ENCODE assay signal across 28 cellular contexts in the genomic region with DNA sequence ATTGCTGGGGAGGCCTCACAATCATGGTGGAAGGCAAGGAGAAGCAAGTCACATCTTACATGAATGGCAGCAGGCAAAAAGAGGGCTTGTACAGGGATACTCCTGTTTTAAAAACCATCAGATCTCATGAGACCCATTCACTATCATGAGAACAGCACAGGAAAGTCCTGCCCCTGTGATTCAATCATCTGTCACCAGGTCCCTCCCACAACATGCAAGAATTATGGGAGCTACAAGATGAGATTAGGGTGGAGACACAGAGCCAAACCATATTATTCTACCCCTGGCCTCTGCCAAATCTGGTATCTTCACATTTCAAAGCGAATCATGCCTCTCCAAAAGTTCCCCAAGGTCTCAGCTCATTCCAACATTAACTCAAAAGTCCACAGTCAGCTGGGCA. TPM values are rescaled to one million over a fixed set of nuclear protein-coding genes. Genes with fewer than 3 reads are reported as not detected.
"Had no signal": no experiment of that assay in that cellular context is flagged by ENCODE, and none has a peak within 500 bp of the region (broad histone marks: within the 10 kb centered on the region; RNA-seq: fewer than 3 reads in every experiment).

No MANE protein-coding gene starts in this region.

- DNase-seq: hypothalamus; immature natural killer cell; kidney; left ventricle myocardium inferior; mesendoderm; naive B cell; ovary; right lobe of liver; stimulated activated CD4-positive, alpha-beta T cell treated with anti-CD3 and anti-CD28 coated beads, Interleukin-1b, Interleukin-23, amount 100 ng/mL, for 48 hours; stimulated activated CD4-positive, alpha-beta T cell treated with anti-CD3 and anti-CD28 coated beads, Interleukin-2, amount 100 ng/mL, for 48 hours; stimulated activated CD4-positive, alpha-beta T cell treated with anti-CD3 and anti-CD28 coated beads, Interleukin-4, amount 100 ng/mL, for 4 hours; stimulated activated CD8-positive, alpha-beta memory T cell treated with anti-CD3 and anti-CD28 coated beads, Interleukin-4, amount 100 ng/mL, for 48 hours; stimulated activated naive CD4-positive, alpha-beta T cell treated with Interleukin-2 at 50 U/mL for 16 hours; stimulated activated naive CD8-positive, alpha-beta T cell treated with anti-CD3 and anti-CD28 coated beads, Interleukin-15, amount 100 ng/mL, for 72 hours; testis; thyroid gland; transverse colon; upper lobe of left lung had no signal

- H3K4me3 ChIP-seq: left ventricle myocardium inferior, lung, ovary, right atrium auricular region, right lobe of liver, smooth muscle cell, testis, thyroid gland, transverse colon, upper lobe of left lung, vagina had no signal

- ATAC-seq: natural killer cell treated with Interleukin-12 subunit alpha and Interleukin-12 subunit beta and Interleukin-15 and Interleukin-18, amount 100 ng/mL, for 72 hours; right lobe of liver; stimulated activated memory B cell treated with anti-CD40 and anti-IgM and Interleukin-4, amounts not matched to agents 10 μg/mL and 1 μg/mL and 100 μg/mL, for 72 hours; stimulated activated naive CD8-positive, alpha-beta T cell treated with anti-CD3 and anti-CD28 coated beads, Interleukin-15, amount 100 ng/mL, for 72 hours had no signal

RNA-seq across cellular contexts. Expression of a gene that starts 58.9 kb away (rescaled TPM):
- total RNA-seq: left ventricle myocardium inferior, lower leg skin, mononuclear cell, pulmonary artery endothelial cell, smooth muscle cell, vagina had no signal
- polyA plus RNA-seq: immature natural killer cell, urinary bladder had no signal
